ENCODE assay signal across 10 cellular contexts in the genomic region with DNA sequence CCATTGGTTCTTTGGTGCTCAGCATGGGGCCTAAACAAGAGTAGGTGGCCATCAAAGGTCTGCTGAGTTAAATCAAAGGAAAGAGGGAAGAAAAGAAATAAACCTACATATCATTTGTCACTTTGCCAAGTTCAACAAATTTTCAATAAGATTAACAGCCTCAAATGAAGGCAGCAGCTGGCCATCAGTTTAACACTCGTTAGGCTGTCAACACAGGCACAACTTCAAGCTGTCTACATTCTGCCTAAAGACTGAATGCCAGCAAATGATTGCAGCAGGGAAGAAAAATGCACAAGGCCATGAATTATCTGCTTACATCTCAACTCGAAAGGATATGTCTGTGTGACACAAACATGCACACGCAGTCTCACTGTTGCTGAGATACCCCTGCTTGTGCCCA.
"Had no signal": no experiment of that assay in that cellular context is flagged by ENCODE, and none has a peak within 500 bp of the region (broad histone marks: within the 10 kb centered on the region; RNA-seq: fewer than 3 reads in every experiment).

No MANE protein-coding gene starts in this region.

- H3K9me3 ChIP-seq: colonic mucosa, pancreas, upper lobe of left lung had no signal

- DNase-seq: activated naive CD4-positive, alpha-beta T cell treated with Interleukin-2 at 50 U/mL for 16 hours; colonic mucosa; kidney; pancreas; stimulated activated CD4-positive, alpha-beta T cell treated with anti-CD3 and anti-CD28 coated beads, Interleukin-4, amount 100 ng/mL, for 24 hours; T-helper 9 cell; upper lobe of left lung had no signal

- H3K27ac ChIP-seq: colonic mucosa, hepatocyte, neural progenitor cell, pancreas, upper lobe of left lung had no signal

- H3K27me3 ChIP-seq: colonic mucosa, hepatocyte, neural progenitor cell, pancreas, upper lobe of left lung had no signal

- H3K9me3 Mint-ChIP-seq: neural progenitor cell; stimulated activated naive CD8-positive, alpha-beta T cell treated with anti-CD3 and anti-CD28 coated beads, Interleukin-15, Interleukin-2, amounts not matched to agents 100 ng/mL and 50 ng/mL, for 24 hours had no signal

- H3K27me3 Mint-ChIP-seq: stimulated activated naive CD8-positive, alpha-beta T cell treated with anti-CD3 and anti-CD28 coated beads, Interleukin-15, Interleukin-2, amounts not matched to agents 100 ng/mL and 50 ng/mL, for 24 hours had no signal

- H3K4me1 ChIP-seq: colonic mucosa, pancreas, upper lobe of left lung had no signal

- H3K4me3 Mint-ChIP-seq: neural progenitor cell; stimulated activated naive CD8-positive, alpha-beta T cell treated with anti-CD3 and anti-CD28 coated beads, Interleukin-15, Interleukin-2, amounts not matched to agents 100 ng/mL and 50 ng/mL, for 24 hours had no signal

- H3K9ac ChIP-seq: neural progenitor cell had no signal

- H3K36me3 ChIP-seq: colonic mucosa, neural progenitor cell had no signal

- H3K27ac Mint-ChIP-seq: neural progenitor cell; stimulated activated naive CD8-positive, alpha-beta T cell treated with anti-CD3 and anti-CD28 coated beads, Interleukin-15, Interleukin-2, amounts not matched to agents 100 ng/mL and 50 ng/mL, for 24 hours had no signal

- H3K4me3 ChIP-seq: colonic mucosa, hepatocyte, neural progenitor cell, pancreas, upper lobe of left lung had no signal

- ATAC-seq: pancreas had no signal
